In genomic region chr7:45306752-45307305, GRCh38 we compare ENCODE assay signal across 24 cellular contexts.
"Had no signal": no experiment of that assay in that cellular context is flagged by ENCODE, and none has a peak within 500 bp of the region (broad histone marks: within the 10 kb centered on the region; RNA-seq: fewer than 3 reads in every experiment).

No MANE protein-coding gene starts in this region.

- H3K36me3 ChIP-seq: colonic mucosa, gastrocnemius medialis, heart right ventricle, left ventricle myocardium inferior, lower lobe of right lung had no signal

- H3K27ac ChIP-seq: colonic mucosa, epithelial cell of prostate, gastrocnemius medialis, heart right ventricle, left ventricle myocardium inferior, lower lobe of right lung had no signal

- H3K4me3 ChIP-seq: colonic mucosa, gastrocnemius medialis, heart right ventricle, left ventricle myocardium inferior, lower lobe of right lung, mucosa of descending colon had no signal

- H3K4me1 ChIP-seq: colonic mucosa, gastrocnemius medialis, heart right ventricle, left ventricle myocardium inferior, lower lobe of right lung had no signal

- H3K27me3 ChIP-seq: colonic mucosa, gastrocnemius medialis had no signal

- H3K9me3 ChIP-seq: colonic mucosa, gastrocnemius medialis had no signal

- FAIRE-seq: endometrium, islet of Langerhans, keratinocyte had no signal

- ATAC-seq: effector memory CD8-positive, alpha-beta T cell; esophagus mucosa; gastrocnemius medialis; lower lobe of right lung; mucosa of descending colon had no signal

- DNase-seq: cerebellar nuclear complex; colonic mucosa; cortex of kidney; effector CD8-positive, alpha-beta T cell; effector memory CD8-positive, alpha-beta T cell; endodermal cell; erythroblast; foreskin fibroblast; foreskin melanocyte; glutamatergic neuron; head of caudate nucleus; heart right ventricle; hippocampal formation; left cardiac atrium; left ventricle myocardium inferior; lower lobe of right lung; mesenchymal stem cell; mucosa of descending colon had no signal
